Comparison of ENCODE assay signal across 10 cellular contexts in genomic region chr13:100715604-100716003, GRCh38.
"Had no signal": no experiment of that assay in that cellular context is flagged by ENCODE, and none has a peak within 500 bp of the region (broad histone marks: within the 10 kb centered on the region; RNA-seq: fewer than 3 reads in every experiment).

No MANE protein-coding gene starts in this region.

- H3K9me3 Mint-ChIP-seq: HFFc6 had no signal

- H3K4me2 ChIP-seq: GM23338 had no signal

- H3K4me3 Mint-ChIP-seq: GM23338, H9, HFFc6 had no signal

- H3K9me3 ChIP-seq: HAP-1 had no signal

- ATAC-seq: GM23338, HCT116 had no signal

- H3K4me3 ChIP-seq: GM23248, GM23338, HAP-1 had no signal

- DNase-seq: GM23248, GOT3, H7, H9, HCEC 1CT, HFFc6 had no signal

- H3K9ac ChIP-seq: GM23248 had no signal

- H3K27ac ChIP-seq: GM23248 had no signal

- H3K36me3 ChIP-seq: HAP-1 had no signal

- FAIRE-seq: H54 had no signal

- H3K4me1 Mint-ChIP-seq: GM23338, H9 had no signal

- H3K27ac Mint-ChIP-seq: GM23338, HFFc6 had no signal

- H2AFZ ChIP-seq: GM23248, GM23338 had no signal

- H3K4me1 ChIP-seq: HAP-1 had no signal
